In the genomic region with DNA sequence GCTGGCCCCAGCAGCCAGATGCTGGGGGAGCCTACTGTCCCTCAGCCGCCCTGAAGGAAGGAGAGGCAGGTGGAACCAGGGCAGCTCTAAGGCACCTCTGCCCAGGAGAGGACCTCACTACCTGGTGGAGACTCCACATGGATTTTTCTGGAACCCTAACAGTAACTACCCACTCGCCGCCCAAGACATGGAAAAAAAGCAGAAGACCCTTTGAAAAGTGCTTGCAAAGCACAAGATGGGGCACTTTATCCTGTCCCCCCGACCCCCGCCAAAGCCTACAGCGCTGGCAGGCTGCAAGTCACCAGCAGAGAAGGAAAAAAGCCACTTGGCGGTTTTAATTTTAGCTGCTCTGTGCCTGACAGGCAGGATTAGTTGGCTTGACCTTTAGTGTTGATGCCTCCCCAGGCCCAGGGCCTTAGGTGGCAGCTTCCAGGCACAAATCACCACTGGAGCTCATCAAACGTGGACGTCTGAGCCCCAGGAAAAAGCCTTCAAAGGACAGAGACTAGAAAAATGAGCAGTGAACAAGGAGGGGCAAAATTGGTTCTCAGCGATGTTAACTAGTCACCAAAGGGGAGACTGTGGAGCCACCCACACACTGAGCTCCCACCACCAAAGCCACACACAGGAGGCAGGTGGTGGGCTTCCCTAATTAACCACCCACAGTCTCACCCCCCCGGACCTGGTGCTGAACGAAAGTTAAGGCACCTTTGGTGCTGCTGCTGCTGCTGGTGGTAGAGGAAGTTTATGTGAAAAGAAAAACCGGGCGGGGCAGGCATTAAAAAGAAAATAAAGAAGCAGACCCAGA, we compare ENCODE assay signal across 8 cellular contexts. TPM values are rescaled to one million over a fixed set of nuclear protein-coding genes. Genes with fewer than 3 reads are reported as not detected.
DNase-seq lines count a peak whose midpoint lies in the region; TF ChIP-seq lines count a peak whose summit lies in the region.

No MANE protein-coding gene starts in this region.

- peaks cover 11% of the 10 kb centered on the region for H3K79me2 ChIP-seq in mesendoderm (ENCODE audit: control insufficient read depth, insufficient read depth, low read length)

- no peak overlapping the region for H4K8ac ChIP-seq in mesendoderm (ENCODE audit: low read depth, low read length)

- peaks cover 10% of the 10 kb centered on the region for H3K79me1 ChIP-seq in mesendoderm (ENCODE audit: low read length)

- H3K9me3 ChIP-seq in thyroid gland = no peaks in the 10 kb centered on the region

- H3K4me3 ChIP-seq in mesendoderm (ENCODE audit: low read length) (no peak overlapping the region), thyroid gland (replicated peaks in 1 of 3) (no peak overlapping the region)

- H3K27ac ChIP-seq in mesendoderm (ENCODE audit: low read depth, low read length) (peak overlapping the region; percentile 65), thyroid gland (peak overlapping the region; percentile 47 to 75 (median 52))

- H3K56ac ChIP-seq in mesendoderm (ENCODE audit: low read length) = no peak overlapping the region

- H3K4me1 ChIP-seq in mesendoderm (ENCODE audit: control insufficient read depth, low read depth, low read length) = peaks cover 4% of the 10 kb centered on the region
- H3K4me1 ChIP-seq in thyroid gland = peaks cover 35 to 52% of the 10 kb centered on the region in 2 donors

- intact Hi-C loops in thyroid gland (cut with DNase I) = no loop called here

- H2BK5ac ChIP-seq in mesendoderm (ENCODE audit: low read length) = no peak overlapping the region

- H3K23ac ChIP-seq in mesendoderm (ENCODE audit: low read length) = no peak overlapping the region

- peak overlapping the region; percentile 17 for H3K9ac ChIP-seq in mesendoderm (ENCODE audit: low read length)

- no CpG with 5 or more reads among the region's 14 CpGs for WGBS in mesendoderm (ENCODE audit: extremely low coverage, insufficient coverage, low lambda C conversion rate)
- WGBS in thyroid gland, 2 donors = 77 to 82% methylated on average over 14 of the region's 14 CpGs

- H3K4ac ChIP-seq in mesendoderm (ENCODE audit: low read depth, low read length) = no peak overlapping the region

- no peak overlapping the region for H3K4me2 ChIP-seq in mesendoderm (ENCODE audit: low read length)

- H3K27me3 ChIP-seq in mesendoderm (ENCODE audit: insufficient read depth, low read length, poor library complexity) (no peaks in the 10 kb centered on the region), thyroid gland (no peaks in the 10 kb centered on the region)

- no peak overlapping the region for H2BK120ac ChIP-seq in mesendoderm (ENCODE audit: low read depth, low read length)

- TF ChIP-seq CTCF in thyroid gland (IDR thresholded peaks at IDR 0.05) = no peak

- H3K18ac ChIP-seq in mesendoderm (ENCODE audit: low read length) = no peak overlapping the region

- DNase-seq in activated CD4-positive, alpha-beta T cell treated with anti-CD3 and anti-CD28 coated beads for 1 hour = peak; percentile 41
- DNase-seq in activated CD4-positive, alpha-beta T cell treated with anti-CD3 and anti-CD28 coated beads, Interleukin-2, amount 50 U/mL, for 48 hours = no peak
- peak; percentile 38 for DNase-seq in activated naive CD8-positive, alpha-beta T cell treated with anti-CD3 and anti-CD28 coated beads, Interleukin-2, amount 50 U/mL, for 16 hours (ENCODE audit: low read depth, low spot score)
- DNase-seq in mesendoderm (no peak), thyroid gland (no peak), GM19240 (ENCODE audit: insufficient read length, low spot score) (no peak), cerebellum (ENCODE audit: low spot score) (no peak), NCI-H187 (lab: John Stamatoyannopoulos, UW) (no peak)

- H4K5ac ChIP-seq in mesendoderm (ENCODE audit: low read length) = no peak overlapping the region

- no peak for TF ChIP-seq POLR2A in thyroid gland (IDR thresholded peaks at IDR 0.05)

- no peak overlapping the region for H2AK5ac ChIP-seq in mesendoderm (ENCODE audit: low read length)

- H3K36me3 ChIP-seq in mesendoderm (ENCODE audit: control insufficient read depth, insufficient read depth, low read length) = peaks cover 37% of the 10 kb centered on the region
- peaks cover 51 to 63% of the 10 kb centered on the region in 2 donors for H3K36me3 ChIP-seq in thyroid gland

- no peak overlapping the region for H2BK15ac ChIP-seq in mesendoderm (replicated peaks; ENCODE audit: low read depth)

RNA-seq across cellular contexts. Expression of gene PYGM, which starts 4.2 kb away (rescaled TPM):
- polyA plus RNA-seq in mesendoderm (2013, experiment 1 of 2) = 0.62 TPM
- polyA plus RNA-seq in mesendoderm (2013, experiment 2 of 2) = 0.69 TPM
- 10 to 100 TPM in 1 of 4 donors, 1 to 10 TPM in 3; 4.3 to 14.8 (median 6.7) TPM for total RNA-seq in thyroid gland
- 1.1 TPM for total RNA-seq in cerebellum

RNA-seq across cellular contexts. Expression of gene SF1, which starts 14.3 kb away (rescaled TPM):
- 268 TPM for polyA plus RNA-seq in mesendoderm (2013, experiment 1 of 2)
- 265 TPM for polyA plus RNA-seq in mesendoderm (2013, experiment 2 of 2)
- total RNA-seq in thyroid gland (100 to 1,000 TPM; 171 to 419 (median 297) TPM), cerebellum (108 TPM)

RNA-seq across cellular contexts. Expression of gene RASGRP2, which starts 20.1 kb away (rescaled TPM):
- 1.0 TPM for polyA plus RNA-seq in mesendoderm (2013, experiment 1 of 2)
- 1.3 TPM for polyA plus RNA-seq in mesendoderm (2013, experiment 2 of 2)
- total RNA-seq in thyroid gland = 1 to 10 TPM; 2.8 to 8.9 (median 6.6) TPM
- 17.5 TPM for total RNA-seq in cerebellum

RNA-seq across cellular contexts. Expression of gene MAP4K2, which starts 39.0 kb away (rescaled TPM):
- 10.2 TPM for polyA plus RNA-seq in mesendoderm (2013, experiment 1 of 2)
- polyA plus RNA-seq in mesendoderm (2013, experiment 2 of 2) = 10.2 TPM
- total RNA-seq in thyroid gland (10 to 100 TPM; 35.5 to 77.8 (median 37.5) TPM), cerebellum (10.1 TPM)

RNA-seq across cellular contexts. Expression of gene NRXN2, which starts 41.0 kb away (rescaled TPM):
- 0.39 TPM for polyA plus RNA-seq in mesendoderm (2013, experiment 1 of 2)
- polyA plus RNA-seq in mesendoderm (2013, experiment 2 of 2) = 0.74 TPM
- total RNA-seq in thyroid gland (10 to 100 TPM in 1 of 4 donors, 1 to 10 TPM in 3; 2.0 to 12.3 (median 4.8) TPM), cerebellum (134 TPM)

Comparison
In these comparisons a context has a peak if more than half of its experiments do, and no peak if none do; other contexts are left out.
1. DNase-seq: peak in activated CD4-positive, alpha-beta T cell treated with anti-CD3 and anti-CD28 coated beads for 1 hour (single experiment) and activated naive CD8-positive, alpha-beta T cell treated with anti-CD3 and anti-CD28 coated beads, Interleukin-2, amount 50 U/mL, for 16 hours (single experiment); none in activated CD4-positive, alpha-beta T cell treated with anti-CD3 and anti-CD28 coated beads, Interleukin-2, amount 50 U/mL, for 48 hours (0 of 2), mesendoderm (single experiment), thyroid gland (0 of 2), GM19240 (single experiment), cerebellum (single experiment) and NCI-H187 (0 of 2).